ENCODE assay signal across 8 cellular contexts in the genomic region with DNA sequence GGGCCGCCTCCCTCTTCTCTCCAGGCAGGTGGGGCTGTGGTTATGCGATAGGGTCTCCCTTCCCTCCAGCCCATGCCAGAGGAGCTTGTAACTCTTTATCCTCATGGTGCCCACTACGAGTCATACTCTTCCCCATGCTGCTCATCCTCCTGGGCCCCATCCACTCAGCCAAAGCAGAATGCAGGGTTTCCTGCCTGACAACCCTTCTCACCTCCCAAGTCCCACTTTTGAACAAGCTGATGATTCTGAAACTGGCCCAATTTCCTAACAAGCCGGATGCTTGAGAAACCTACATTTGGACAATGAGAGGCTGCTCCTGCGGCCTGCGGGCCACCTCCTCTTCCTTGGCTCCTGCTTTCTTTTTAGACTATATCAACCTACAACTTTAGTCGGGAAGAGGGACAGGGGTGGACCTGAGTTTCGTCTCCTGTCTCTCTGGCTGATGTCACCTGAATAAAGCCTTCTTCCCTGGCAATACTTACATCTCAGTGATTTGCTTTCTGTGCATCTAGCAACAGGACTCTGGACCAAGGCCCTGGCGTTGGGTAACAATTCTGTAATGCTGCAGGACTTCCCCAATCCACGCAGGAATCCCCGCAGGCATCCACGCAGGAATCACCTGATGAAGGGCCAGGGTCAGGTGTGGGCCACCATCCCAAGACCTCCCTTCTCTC. TPM values are rescaled to one million over a fixed set of nuclear protein-coding genes. Genes with fewer than 3 reads are reported as not detected.
A peak's percentile ranks its signal among the peaks of the same experiment; 100 is the strongest.
DNase-seq lines count a peak whose midpoint lies in the region; ATAC-seq and TF ChIP-seq lines count a peak whose summit lies in the region.

No MANE protein-coding gene starts in this region.

- 80 to 89% methylated on average over 12 of the region's 12 CpGs for WGBS in testis, 2 donors

- H3K9ac ChIP-seq in HUES6 (ENCODE audit: low read length): no peak overlapping the region

- TF ChIP-seq CTCF in mesothelial cell of epicardium (IDR thresholded peaks at IDR 0.05; ENCODE audit: unreplicated experiment) (no peak), testis (IDR thresholded peaks at IDR 0.05) (no peak), GM20000 (IDR thresholded peaks at IDR 0.05; ENCODE audit: extremely low read depth, missing control alignments) (no peak)

- peaks cover 0 to 7% (median under 1%) of the 10 kb centered on the region in 8 donors for H3K9me3 Mint-ChIP-seq in CD4-positive, alpha-beta memory T cell
- no peaks in the 10 kb centered on the region for H3K9me3 Mint-ChIP-seq in activated naive CD4-positive, alpha-beta T cell treated with anti-CD3 and anti-CD28 coated beads, Interleukin-2, amount 50 U/mL, for 72 hours
- peaks cover 17% of the 10 kb centered on the region for H3K9me3 Mint-ChIP-seq in mesothelial cell of epicardium

- no peak overlapping the region for H3K27ac ChIP-seq in CD4-positive, alpha-beta memory T cell (ENCODE audit: low read depth, low read length)
- H3K27ac ChIP-seq in HUES6 (ENCODE audit: low read depth, low read length) (no peak overlapping the region), testis (no peak overlapping the region)

- H3K4me1 Mint-ChIP-seq in CD4-positive, alpha-beta memory T cell: peaks cover 10 to 25% (median 16%) of the 10 kb centered on the region in 4 donors
- H3K4me1 Mint-ChIP-seq in mesothelial cell of epicardium: peaks cover 26% of the 10 kb centered on the region

- H3K4me1 ChIP-seq in CD4-positive, alpha-beta memory T cell (ENCODE audit: insufficient read depth, low read length): peaks cover 20% of the 10 kb centered on the region
- peaks cover 13% of the 10 kb centered on the region; the same call in 1 of the 2 replicates for H3K4me1 ChIP-seq in HUES6 (ENCODE audit: control insufficient read depth, insufficient read depth, low read length)
- H3K4me1 ChIP-seq in testis: peaks cover 14% of the 10 kb centered on the region

- ATAC-seq in activated naive CD4-positive, alpha-beta T cell treated with anti-CD3 and anti-CD28 coated beads, Interleukin-2, amount 50 U/mL, for 72 hours: no peak

- H3K27ac Mint-ChIP-seq in CD4-positive, alpha-beta memory T cell: peak overlapping the region in 2 of 7 donors; percentile 32 to 73
- peak overlapping the region; percentile 74 to 97 for H3K27ac Mint-ChIP-seq in activated naive CD4-positive, alpha-beta T cell treated with anti-CD3 and anti-CD28 coated beads, Interleukin-2, amount 50 U/mL, for 72 hours
- H3K27ac Mint-ChIP-seq in mesothelial cell of epicardium: no peak overlapping the region

- H3K27me3 ChIP-seq in CD4-positive, alpha-beta memory T cell (ENCODE audit: insufficient read depth, low read length): no peaks in the 10 kb centered on the region
- no peaks in the 10 kb centered on the region for H3K27me3 ChIP-seq in HUES6 (ENCODE audit: control insufficient read depth, insufficient read depth, low read length)
- H3K27me3 ChIP-seq in testis: no peaks in the 10 kb centered on the region

- peak overlapping the region; percentile 26 to 99 (median 74) for H3K4me3 Mint-ChIP-seq in CD4-positive, alpha-beta memory T cell
- peak overlapping the region; percentile 92 for H3K4me3 Mint-ChIP-seq in mesothelial cell of epicardium

- intact Hi-C loops in CD4-positive, alpha-beta memory T cell (cut with micrococcal nuclease): no loop called here
- intact Hi-C loops in testis (cut with DNase I; ENCODE audit: low total_unique reads): no loop called here

- DNase-seq in CD4-positive, alpha-beta memory T cell: no peak
- DNase-seq in activated naive CD4-positive, alpha-beta T cell treated with anti-CD3 and anti-CD28 coated beads, Interleukin-2, amount 50 U/mL, for 72 hours (ENCODE audit: low spot score in 2 of 2): no peak
- DNase-seq in mesothelial cell of epicardium (ENCODE audit: low spot score in 2 of 2, unreplicated experiment in 2 of 2) (no peak), testis (no peak), NCI-H510A (lab: John Stamatoyannopoulos, UW) (no peak), GM20000 (ENCODE audit: low spot score) (no peak), NCI-H1092 (lab: John Stamatoyannopoulos, UW) (no peak)

- POLR2A ChIA-PET in CD4-positive, alpha-beta memory T cell (lab: Charles Lee; ENCODE audit: partially characterized antibody): no interaction called here

- CTCF ChIA-PET in CD4-positive, alpha-beta memory T cell (lab: Charles Lee; ENCODE audit: partially characterized antibody): no interaction called here

- H3K9me3 ChIP-seq in CD4-positive, alpha-beta memory T cell (ENCODE audit: control insufficient read depth in 1 of 2, low read length in 2 of 2): no peaks in the 10 kb centered on the region
- H3K9me3 ChIP-seq in HUES6 (ENCODE audit: control insufficient read depth, insufficient read depth, low read depth, low read length): no peaks in the 10 kb centered on the region
- H3K9me3 ChIP-seq in testis: no peaks in the 10 kb centered on the region

- H3K36me3 Mint-ChIP-seq in CD4-positive, alpha-beta memory T cell: peaks cover 4 to 13% of the 10 kb centered on the region in 2 donors
- peaks cover 9 to 24% of the 10 kb centered on the region in 2 donors for H3K36me3 Mint-ChIP-seq in activated naive CD4-positive, alpha-beta T cell treated with anti-CD3 and anti-CD28 coated beads, Interleukin-2, amount 50 U/mL, for 72 hours
- peaks cover 26% of the 10 kb centered on the region for H3K36me3 Mint-ChIP-seq in mesothelial cell of epicardium

- H3K4me3 ChIP-seq in CD4-positive, alpha-beta memory T cell (ENCODE audit: low read length in 2 of 2): no peak overlapping the region
- peak overlapping the region; percentile 95; the same call in 1 of the 2 replicates for H3K4me3 ChIP-seq in HUES6 (ENCODE audit: low read depth, low read length)
- no peak overlapping the region for H3K4me3 ChIP-seq in testis

- H3K36me3 ChIP-seq in CD4-positive, alpha-beta memory T cell (ENCODE audit: insufficient read depth, low read length): peaks cover 8% of the 10 kb centered on the region
- peaks cover 25% of the 10 kb centered on the region for H3K36me3 ChIP-seq in HUES6 (ENCODE audit: control insufficient read depth, insufficient read depth, low read length)
- H3K36me3 ChIP-seq in testis (ENCODE audit: low read depth, missing control alignments): no peaks in the 10 kb centered on the region

- peaks cover 0 to 5% of the 10 kb centered on the region in 2 donors for H3K27me3 Mint-ChIP-seq in CD4-positive, alpha-beta memory T cell
- H3K27me3 Mint-ChIP-seq in mesothelial cell of epicardium (ENCODE audit: low read depth): no peaks in the 10 kb centered on the region

- TF ChIP-seq POLR2A in testis (IDR thresholded peaks at IDR 0.05): no peak

RNA-seq across cellular contexts. Expression of a gene that starts 1.5 kb away (rescaled TPM):
- 10 to 100 TPM; 70.0 to 79.3 TPM for total RNA-seq in CD4-positive, alpha-beta memory T cell
- 100 to 1,000 TPM; 140 to 143 TPM for polyA plus RNA-seq in CD4-positive, alpha-beta memory T cell
- 100 to 1,000 TPM; 139 to 236 TPM for total RNA-seq in activated naive CD4-positive, alpha-beta T cell treated with anti-CD3 and anti-CD28 coated beads, Interleukin-2, amount 50 U/mL, for 72 hours
- total RNA-seq in mesothelial cell of epicardium (125 to 140 TPM (median 132 TPM) in 3 replicates), testis (100 to 1,000 TPM; 184 to 196 TPM)
- 149 TPM for polyA plus RNA-seq in testis (ENCODE audit: insufficient read depth, low read depth, low replicate concordance)

RNA-seq across cellular contexts. Expression of a gene that starts 9.9 kb away (rescaled TPM):
- 100 to 1,000 TPM; 261 to 266 TPM for total RNA-seq in CD4-positive, alpha-beta memory T cell
- polyA plus RNA-seq in CD4-positive, alpha-beta memory T cell: 10 to 100 TPM; 46.2 to 60.1 TPM
- 100 to 1,000 TPM; 226 to 295 TPM for total RNA-seq in activated naive CD4-positive, alpha-beta T cell treated with anti-CD3 and anti-CD28 coated beads, Interleukin-2, amount 50 U/mL, for 72 hours
- 60.0 to 63.4 TPM (median 60.5 TPM) in 3 replicates for total RNA-seq in mesothelial cell of epicardium
- 10 to 100 TPM; 52.8 to 53.6 TPM for total RNA-seq in testis
- polyA plus RNA-seq in testis (ENCODE audit: insufficient read depth, low read depth, low replicate concordance): 22.2 TPM

RNA-seq across cellular contexts. Expression of a gene that starts 18.8 kb away (rescaled TPM):
- 1 to 10 TPM in 1 of 2 experiments, under 1 TPM in 1; 0.72 to 1.0 TPM for total RNA-seq in CD4-positive, alpha-beta memory T cell
- polyA plus RNA-seq in CD4-positive, alpha-beta memory T cell: not detected
- total RNA-seq in activated naive CD4-positive, alpha-beta T cell treated with anti-CD3 and anti-CD28 coated beads, Interleukin-2, amount 50 U/mL, for 72 hours: under 1 TPM in 1 of 2 donors, not detected in 1; 0.11 TPM
- total RNA-seq in mesothelial cell of epicardium: 1.4 to 1.8 TPM (median 1.7 TPM) in 3 replicates
- total RNA-seq in testis: 1 to 10 TPM; 4.4 to 5.3 TPM
- 8.1 TPM for polyA plus RNA-seq in testis (ENCODE audit: insufficient read depth, low read depth, low replicate concordance)

RNA-seq across cellular contexts. Expression of a gene that starts 25.0 kb away (rescaled TPM):
- 10 to 100 TPM; 22.4 to 26.8 TPM for total RNA-seq in CD4-positive, alpha-beta memory T cell
- polyA plus RNA-seq in CD4-positive, alpha-beta memory T cell: 10 to 100 TPM; 25.1 to 27.1 TPM
- 10 to 100 TPM in 1 of 2 donors, 1 to 10 TPM in 1; 7.7 to 23.6 TPM for total RNA-seq in activated naive CD4-positive, alpha-beta T cell treated with anti-CD3 and anti-CD28 coated beads, Interleukin-2, amount 50 U/mL, for 72 hours
- 19.0 to 23.7 TPM (median 20.4 TPM) in 3 replicates for total RNA-seq in mesothelial cell of epicardium
- 10 to 100 TPM in 1 of 2 donors, 1 to 10 TPM in 1; 5.3 to 12.3 TPM for total RNA-seq in testis
- 7.9 TPM for polyA plus RNA-seq in testis (ENCODE audit: insufficient read depth, low read depth, low replicate concordance)
